9 cellular contexts compared by ENCODE assay signal in the genomic region with DNA sequence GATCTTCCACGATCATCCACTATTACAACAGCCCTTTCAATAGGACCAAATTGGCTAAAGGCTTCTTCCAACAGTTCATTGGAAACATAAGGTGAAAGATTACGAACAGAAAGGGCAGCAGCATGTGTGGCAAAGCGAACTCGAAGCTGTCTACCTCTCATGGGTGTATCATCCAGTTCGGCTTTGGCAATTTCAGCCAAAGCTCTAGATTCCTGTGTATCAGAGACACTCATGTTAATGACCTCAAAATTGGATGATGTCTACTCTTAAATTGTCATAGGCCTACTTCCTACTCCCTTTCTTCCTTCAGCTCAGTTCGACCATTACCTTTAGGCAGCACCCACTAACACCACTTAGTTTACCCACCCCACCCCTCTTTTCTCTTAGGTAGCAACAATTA. TPM values are rescaled to one million over a fixed set of nuclear protein-coding genes. Genes with fewer than 3 reads are reported as not detected.
DNase-seq lines count a peak whose midpoint lies in the region; TF ChIP-seq lines count a peak whose summit lies in the region.
"Had no signal": no experiment of that assay in that cellular context is flagged by ENCODE, and none has a peak within 500 bp of the region (broad histone marks: within the 10 kb centered on the region; RNA-seq: fewer than 3 reads in every experiment).

No MANE protein-coding gene starts in this region.

- H3K27ac ChIP-seq in BLaER1 treated with 17β-estradiol and CSF1 and Interleukin-3, amounts not matched to agents 10 nM and 100 nM: peak overlapping the region in 9 of 11 experiments; percentile 98 to 100 (median 100); a peak in 10 of 22 replicates
- H3K27ac ChIP-seq in dorsolateral prefrontal cortex: peak overlapping the region in 21 of 59 donors; percentile 2 to 100 (median 98)

- peak overlapping the region; percentile 98 to 100 (median 100) for H3K9ac ChIP-seq in BLaER1 treated with 17β-estradiol and CSF1 and Interleukin-3, amounts not matched to agents 10 nM and 100 nM
- H3K9ac ChIP-seq in Loucy (ENCODE audit: low read depth, low read length, poor library complexity, severe bottlenecking): peak overlapping the region; percentile 100

- H3K27me3 Mint-ChIP-seq in nephron (ENCODE audit: low read depth): no peaks in the 10 kb centered on the region

- H3K4me3 ChIP-seq in BLaER1 treated with 17β-estradiol and CSF1 and Interleukin-3, amounts not matched to agents 10 nM and 100 nM: peak overlapping the region; percentile 90 to 100 (median 100)
- H3K4me3 ChIP-seq in Loucy (ENCODE audit: low read length, poor library complexity, severe bottlenecking) (peak overlapping the region; percentile 98), dorsolateral prefrontal cortex (peak overlapping the region; percentile 65 to 100 (median 95))

- H3K4me1 ChIP-seq in BLaER1 treated with 17β-estradiol and CSF1 and Interleukin-3, amounts not matched to agents 10 nM and 100 nM: peaks cover 47 to 59% (median 54%) of the 10 kb centered on the region in 10 experiments
- H3K4me1 ChIP-seq in Loucy (ENCODE audit: insufficient read depth, low read length, poor library complexity, severe bottlenecking): peaks cover 33% of the 10 kb centered on the region

- peak overlapping the region; percentile 69 to 92 (median 89) for H3K27ac Mint-ChIP-seq in nephron

- H3K9me2 ChIP-seq in Loucy (replicated peaks; ENCODE audit: low read depth, low read length): no peaks in the 10 kb centered on the region

- peaks cover 65% of the 10 kb centered on the region for H3K4me1 Mint-ChIP-seq in nephron

- H3F3A ChIP-seq in Loucy (ENCODE audit: low read depth): no peaks in the 10 kb centered on the region

- peaks cover 0 to 9% (median 0%) of the 10 kb centered on the region in 11 experiments; a peak in 4 of 22 replicates for H3K9me3 ChIP-seq in BLaER1 treated with 17β-estradiol and CSF1 and Interleukin-3, amounts not matched to agents 10 nM and 100 nM (replicated peaks in 1 of 11)
- H3K9me3 ChIP-seq in Loucy (ENCODE audit: insufficient read depth, low read depth, low read length): no peaks in the 10 kb centered on the region

- TF ChIP-seq CTCF in Loucy (conservative IDR thresholded peaks at IDR 0.05; ENCODE audit: low read length) (no peak), dorsolateral prefrontal cortex (IDR thresholded peaks at IDR 0.05 in 54 of 56, conservative IDR thresholded peaks at IDR 0.05 in 2 of 56; ENCODE audit: low read depth in 1 of 56, partially characterized antibody in 56 of 56) (no peak), nephron (IDR thresholded peaks at IDR 0.05; ENCODE audit: unreplicated experiment in 3 of 3) (no peak)

- H3K79me2 ChIP-seq in Loucy (ENCODE audit: insufficient read depth, low read length): peaks cover 78% of the 10 kb centered on the region

- no peaks in the 10 kb centered on the region for H3K9me3 Mint-ChIP-seq in nephron

- H2AFZ ChIP-seq in Loucy (ENCODE audit: low read length): no peak overlapping the region

- DNase-seq in dorsolateral prefrontal cortex (no peak), GOT3 (lab: John Stamatoyannopoulos, UW) (no peak), GF-D8 (lab: John Stamatoyannopoulos, UW) (no peak), NCI-H187 (lab: John Stamatoyannopoulos, UW) (no peak)
- no peak for DNase-seq in central memory CD4-positive, alpha-beta T cell
- DNase-seq: activated CD8-positive, alpha-beta memory T cell treated with anti-CD3 and anti-CD28 coated beads for 24 hours had no signal

- H4K20me1 ChIP-seq in BLaER1 treated with 17β-estradiol and CSF1 and Interleukin-3, amounts not matched to agents 10 nM and 100 nM: peaks cover 61 to 67% (median 62%) of the 10 kb centered on the region in 11 experiments
- peaks cover 64% of the 10 kb centered on the region for H4K20me1 ChIP-seq in Loucy (ENCODE audit: insufficient read depth, low read length, poor library complexity, severe bottlenecking)

- H3K27me3 ChIP-seq in BLaER1 treated with 17β-estradiol and CSF1 and Interleukin-3, amounts not matched to agents 10 nM and 100 nM: no peaks in the 10 kb centered on the region
- H3K27me3 ChIP-seq in Loucy (ENCODE audit: insufficient read depth, low read length, poor library complexity, severe bottlenecking) (peaks cover 20% of the 10 kb centered on the region), dorsolateral prefrontal cortex (no peaks in the 10 kb centered on the region)

- H3K36me3 ChIP-seq in BLaER1 treated with 17β-estradiol and CSF1 and Interleukin-3, amounts not matched to agents 10 nM and 100 nM: peaks cover 57 to 61% (median 61%) of the 10 kb centered on the region in 11 experiments
- H3K36me3 ChIP-seq in Loucy (ENCODE audit: insufficient read depth, low read length): peaks cover 60% of the 10 kb centered on the region

- H3K4me2 ChIP-seq in BLaER1 treated with 17β-estradiol and CSF1 and Interleukin-3, amounts not matched to agents 10 nM and 100 nM: peak overlapping the region; percentile 80 to 99 (median 95)
- H3K4me2 ChIP-seq in Loucy (ENCODE audit: low read depth, low read length, poor library complexity, severe bottlenecking): peak overlapping the region; percentile 87

- H3K4me3 Mint-ChIP-seq in nephron: peak overlapping the region; percentile 92 to 99 (median 98)

- peaks cover 62% of the 10 kb centered on the region for H3K36me3 Mint-ChIP-seq in nephron (ENCODE audit: low read depth)

- intact Hi-C loops in dorsolateral prefrontal cortex (cut with DNase I): loop anchor here (5.0 kb wide), 5 partner anchors 77 to 367 kb away; a partner anchor contains a TSS

RNA-seq across cellular contexts. Expression of a gene that starts 2.2 kb away (rescaled TPM):
- total RNA-seq in dorsolateral prefrontal cortex: 100 to 1,000 TPM; 173 to 335 (median 231) TPM
